13 cellular contexts compared by ENCODE assay signal in the genomic region with DNA sequence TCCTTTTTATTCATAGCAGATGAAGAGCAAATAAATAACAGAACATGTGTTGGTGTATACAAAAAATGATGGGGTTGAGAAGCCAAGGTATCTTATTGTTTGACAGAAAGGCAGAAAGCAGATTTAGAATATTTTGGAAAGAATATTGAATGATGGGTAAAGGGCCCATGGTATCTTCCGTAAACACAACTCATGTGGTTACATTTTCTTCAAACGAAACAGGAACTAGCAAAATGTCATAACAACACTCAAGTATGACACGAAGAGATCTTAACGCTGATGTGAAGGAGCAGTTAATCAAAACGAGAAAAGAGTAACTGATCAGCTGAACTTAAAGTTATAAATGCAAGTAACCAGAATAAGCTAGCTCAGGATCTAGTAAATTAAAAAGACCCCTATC.
A peak's percentile ranks its signal among the peaks of the same experiment; 100 is the strongest.
DNase-seq lines count a peak whose midpoint lies in the region; ATAC-seq and TF ChIP-seq lines count a peak whose summit lies in the region.
"Had no signal": no experiment of that assay in that cellular context is flagged by ENCODE, and none has a peak within 500 bp of the region (broad histone marks: within the 10 kb centered on the region; RNA-seq: fewer than 3 reads in every experiment).

No MANE protein-coding gene starts in this region.

- peak; percentile 81 to 90 for ATAC-seq in activated T-cell treated with anti-CD3 and anti-CD28 coated beads, Interleukin-2, amount 50 U/mL, for 72 hours (replicated peaks in 1 of 2)
- peak; percentile 60 for ATAC-seq in HG02642 (IDR thresholded peaks at IDR 0.05; ENCODE audit: poor library complexity, unreplicated experiment)
- ATAC-seq in stimulated activated effector memory CD8-positive, alpha-beta T cell treated with anti-CD3 and anti-CD28 coated beads, Interleukin-12 subunit alpha, Interleukin-12 subunit beta, amount 100 ng/mL, for 72 hours: peak; percentile 51
- no peak for ATAC-seq in HG03457 (IDR thresholded peaks at IDR 0.05; ENCODE audit: unreplicated experiment)

- peaks cover 0 to 1% of the 10 kb centered on the region in 2 donors for H3K36me3 Mint-ChIP-seq in activated T-cell treated with anti-CD3 and anti-CD28 coated beads, Interleukin-2, amount 50 U/mL, for 72 hours (ENCODE audit: insufficient read depth in 2 of 2)
- no peaks in the 10 kb centered on the region for H3K36me3 Mint-ChIP-seq in activated T-cell treated with anti-CD3 and anti-CD28 coated beads, Interleukin-2, amount 50 U/mL, for 24 hours (ENCODE audit: low read depth)
- H3K36me3 Mint-ChIP-seq in stimulated activated effector memory CD8-positive, alpha-beta T cell treated with anti-CD3 and anti-CD28 coated beads, Interleukin-12 subunit alpha, Interleukin-12 subunit beta, amount 100 ng/mL, for 72 hours: no peaks in the 10 kb centered on the region
- H3K36me3 Mint-ChIP-seq: T-cell had no signal

- H3K9me3 Mint-ChIP-seq in activated T-cell treated with anti-CD3 and anti-CD28 coated beads, Interleukin-2, amount 50 U/mL, for 72 hours: peaks cover 4 to 5% of the 10 kb centered on the region in 2 donors
- no peaks in the 10 kb centered on the region for H3K9me3 Mint-ChIP-seq in activated T-cell treated with anti-CD3 and anti-CD28 coated beads, Interleukin-2, amount 50 U/mL, for 24 hours
- H3K9me3 Mint-ChIP-seq in stimulated activated effector memory CD8-positive, alpha-beta T cell treated with anti-CD3 and anti-CD28 coated beads, Interleukin-12 subunit alpha, Interleukin-12 subunit beta, amount 100 ng/mL, for 72 hours: no peaks in the 10 kb centered on the region

- no peaks in the 10 kb centered on the region for H3K27me3 Mint-ChIP-seq in activated T-cell treated with anti-CD3 and anti-CD28 coated beads, Interleukin-2, amount 50 U/mL, for 72 hours (ENCODE audit: low read depth)
- no peaks in the 10 kb centered on the region for H3K27me3 Mint-ChIP-seq in activated T-cell treated with anti-CD3 and anti-CD28 coated beads, Interleukin-2, amount 50 U/mL, for 24 hours
- H3K27me3 Mint-ChIP-seq: T-cell had no signal

- no peak for TF ChIP-seq POLR2A in erythroblast (IDR thresholded peaks at IDR 0.05; ENCODE audit: low read length)

- H3K27ac Mint-ChIP-seq in activated T-cell treated with anti-CD3 and anti-CD28 coated beads, Interleukin-2, amount 50 U/mL, for 72 hours: peak overlapping the region; percentile 51
- no peak overlapping the region for H3K27ac Mint-ChIP-seq in activated T-cell treated with anti-CD3 and anti-CD28 coated beads, Interleukin-2, amount 50 U/mL, for 24 hours
- H3K27ac Mint-ChIP-seq in stimulated activated effector memory CD8-positive, alpha-beta T cell treated with anti-CD3 and anti-CD28 coated beads, Interleukin-12 subunit alpha, Interleukin-12 subunit beta, amount 100 ng/mL, for 72 hours: no peak overlapping the region
- H3K27ac Mint-ChIP-seq: H9 had no signal

- no peak for DNase-seq in activated T-cell treated with anti-CD3 and anti-CD28 coated beads, Interleukin-2, amount 50 U/mL, for 72 hours
- DNase-seq in activated T-cell treated with anti-CD3 and anti-CD28 coated beads, Interleukin-2, amount 50 U/mL, for 24 hours: no peak
- peak; percentile 55 to 85 for DNase-seq in NOMO-1 (lab: John Stamatoyannopoulos, UW; ENCODE audit: unreplicated experiment in 2 of 2)
- DNase-seq in stimulated activated effector memory CD8-positive, alpha-beta T cell treated with anti-CD3 and anti-CD28 coated beads, Interleukin-12 subunit alpha, Interleukin-12 subunit beta, amount 100 ng/mL, for 72 hours (ENCODE audit: low spot score in 2 of 2): no peak
- no peak for DNase-seq in erythroblast (lab: John Stamatoyannopoulos, UW)
- DNase-seq in NCI-H82 treated with DMSO at 0.1 percent for 48 hours (lab: John Stamatoyannopoulos, UW; ENCODE audit: unreplicated experiment): no peak
- DNase-seq: activated T-cell treated with anti-CD3 and anti-CD28 coated beads for 4 hours, foreskin fibroblast, H9, NCI-H226, T-cell had no signal

- H3K4me1 Mint-ChIP-seq in activated T-cell treated with anti-CD3 and anti-CD28 coated beads, Interleukin-2, amount 50 U/mL, for 72 hours (ENCODE audit: low read depth): peaks cover 11% of the 10 kb centered on the region
- peaks cover 11% of the 10 kb centered on the region for H3K4me1 Mint-ChIP-seq in activated T-cell treated with anti-CD3 and anti-CD28 coated beads, Interleukin-2, amount 50 U/mL, for 24 hours (ENCODE audit: low read depth)
- H3K4me1 Mint-ChIP-seq in stimulated activated effector memory CD8-positive, alpha-beta T cell treated with anti-CD3 and anti-CD28 coated beads, Interleukin-12 subunit alpha, Interleukin-12 subunit beta, amount 100 ng/mL, for 72 hours: no peaks in the 10 kb centered on the region
- H3K4me1 Mint-ChIP-seq: H9 had no signal

- H3K4me3 Mint-ChIP-seq in activated T-cell treated with anti-CD3 and anti-CD28 coated beads, Interleukin-2, amount 50 U/mL, for 72 hours: peak overlapping the region in 1 of 2 donors; percentile 41
- no peak overlapping the region for H3K4me3 Mint-ChIP-seq in activated T-cell treated with anti-CD3 and anti-CD28 coated beads, Interleukin-2, amount 50 U/mL, for 24 hours
- H3K4me3 Mint-ChIP-seq in stimulated activated effector memory CD8-positive, alpha-beta T cell treated with anti-CD3 and anti-CD28 coated beads, Interleukin-12 subunit alpha, Interleukin-12 subunit beta, amount 100 ng/mL, for 72 hours: no peak overlapping the region
- H3K4me3 Mint-ChIP-seq: H9 had no signal

Comparison
In these comparisons a context has a peak if more than half of its experiments do, and no peak if none do; other contexts are left out.
1. DNase-seq: peak in NOMO-1 (2 of 2); none in activated T-cell treated with anti-CD3 and anti-CD28 coated beads, Interleukin-2, amount 50 U/mL, for 72 hours (0 of 2), activated T-cell treated with anti-CD3 and anti-CD28 coated beads, Interleukin-2, amount 50 U/mL, for 24 hours (single experiment), stimulated activated effector memory CD8-positive, alpha-beta T cell treated with anti-CD3 and anti-CD28 coated beads, Interleukin-12 subunit alpha, Interleukin-12 subunit beta, amount 100 ng/mL, for 72 hours (0 of 2), erythroblast (0 of 2) and NCI-H82 treated with DMSO at 0.1 percent for 48 hours (single experiment).